ENCODE assay signal across 8 cellular contexts in the genomic region with DNA sequence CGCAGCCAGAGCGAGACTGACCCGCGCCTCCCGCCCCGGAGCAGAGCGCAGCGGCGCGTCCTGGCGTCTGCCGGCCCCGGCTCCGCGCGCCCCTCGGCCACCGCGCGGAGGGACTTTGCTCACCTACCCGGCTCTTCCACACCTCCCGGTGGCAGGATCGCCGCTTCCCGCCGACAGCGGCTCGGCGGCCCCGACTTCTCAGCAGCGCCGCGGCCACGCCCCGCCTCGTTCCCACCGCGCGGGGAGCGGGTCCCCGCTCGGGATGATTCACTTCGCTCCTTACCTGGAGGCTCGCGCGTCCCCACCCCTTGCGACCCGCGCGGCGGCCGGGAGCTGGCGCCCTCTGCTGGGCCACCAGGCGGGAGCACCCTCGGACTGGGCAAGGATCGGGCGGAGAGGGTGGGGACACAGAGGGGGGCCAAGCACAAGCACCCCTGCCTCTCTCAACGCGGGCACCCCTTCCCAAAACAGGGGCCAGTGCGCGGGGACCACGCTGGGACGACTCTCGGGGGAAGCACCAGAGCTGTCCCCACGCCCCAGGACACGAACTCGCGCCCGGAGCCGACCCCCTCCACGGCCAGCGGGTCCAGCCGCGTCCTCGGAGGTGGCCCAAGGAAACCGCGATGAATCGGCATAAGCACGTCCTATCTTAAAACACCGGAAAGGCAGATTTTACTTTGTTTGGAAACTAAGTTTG.
A peak's percentile ranks its signal among the peaks of the same experiment; 100 is the strongest.
DNase-seq lines count a peak whose midpoint lies in the region; ATAC-seq lines count a peak whose summit lies in the region.

No MANE protein-coding gene starts in this region.

- peak overlapping the region; percentile 98 for H2BK5ac ChIP-seq in mesenchymal stem cell (ENCODE audit: low read depth, low read length, poor library complexity, severe bottlenecking)

- H3K18ac ChIP-seq in mesenchymal stem cell (ENCODE audit: low read depth in 1 of 2, low read length in 2 of 2): peak overlapping the region; percentile 97 to 99

- POLR2A ChIA-PET in activated CD4-positive, alpha-beta memory T cell treated with anti-CD3 and anti-CD28 coated beads for 36 hours (lab: Charles Lee): interaction anchor here (1.2 kb wide), 1 partner anchor 77 kb away, joined by 5 read pairs; no protein-coding TSS in a partner anchor

- no peaks in the 10 kb centered on the region for H3K9me3 ChIP-seq in mesenchymal stem cell (ENCODE audit: control insufficient read depth, low read length)

- no peak overlapping the region for H2AK5ac ChIP-seq in mesenchymal stem cell (ENCODE audit: low read length, severe bottlenecking)

- under 1% methylated on average over 75 of the region's 80 CpGs for whole genome bisulfite sequencing in mesenchymal stem cell

- H3K23ac ChIP-seq in mesenchymal stem cell (ENCODE audit: low read length in 2 of 2): peak overlapping the region; percentile 54 to 85

- peaks cover 26% of the 10 kb centered on the region for H3K4me1 Mint-ChIP-seq in activated CD4-positive, alpha-beta memory T cell treated with anti-CD3 and anti-CD28 coated beads for 36 hours (ENCODE audit: low read depth)

- H3K4me3 Mint-ChIP-seq in activated CD4-positive, alpha-beta memory T cell treated with anti-CD3 and anti-CD28 coated beads for 36 hours: peak overlapping the region; percentile 73

- H4K8ac ChIP-seq in mesenchymal stem cell (ENCODE audit: low read length): peak overlapping the region; percentile 97

- H3K27ac ChIP-seq in mesenchymal stem cell (ENCODE audit: low read length, poor library complexity, severe bottlenecking): peak overlapping the region; percentile 76

- DNase-seq in AG08395 (ENCODE audit: low spot score): peak; percentile 80
- peak; percentile 54 for DNase-seq in NCI-H460 (ENCODE audit: extremely low read depth, low read depth)
- DNase-seq in activated CD4-positive, alpha-beta memory T cell treated with anti-CD3 and anti-CD28 coated beads for 36 hours: peak; percentile 90
- peak; percentile 91 for DNase-seq in ecto neural progenitor cell (ENCODE audit: low spot score)
- peak; percentile 74 for DNase-seq in mesenchymal stem cell
- DNase-seq in stimulated activated CD8-positive, alpha-beta memory T cell treated with anti-CD3 and anti-CD28 coated beads, Interleukin-12 subunit alpha, Interleukin-12 subunit beta, amount 100 ng/mL, for 4 hours (ENCODE audit: low read depth): peak; percentile 75

- peaks cover 11% of the 10 kb centered on the region for H3K4me1 ChIP-seq in mesenchymal stem cell (ENCODE audit: control insufficient read depth, insufficient read depth, low read depth, low read length)

- CTCF ChIA-PET in activated CD4-positive, alpha-beta memory T cell treated with anti-CD3 and anti-CD28 coated beads for 36 hours (lab: Charles Lee): interaction anchor here (0.6 to 1.9 kb wide), 16 partner anchors 9 to 263 kb away, joined by 3 to 9 read pairs (median 3); no protein-coding TSS in a partner anchor

- intact Hi-C loops in activated CD4-positive, alpha-beta memory T cell treated with anti-CD3 and anti-CD28 coated beads for 36 hours (cut with micrococcal nuclease): loop anchor here (1.0 to 10.0 kb wide), 5 partner anchors 47 to 221 kb away; no protein-coding TSS in a partner anchor

- no peaks in the 10 kb centered on the region for H3K36me3 ChIP-seq in mesenchymal stem cell (ENCODE audit: control insufficient read depth in 1 of 2, insufficient read depth in 2 of 2, low read depth in 1 of 2, low read length in 2 of 2)

- peak overlapping the region; percentile 98 for H4K91ac ChIP-seq in mesenchymal stem cell (ENCODE audit: low read length)

- peak overlapping the region; percentile 94 for H3K4me2 ChIP-seq in mesenchymal stem cell (ENCODE audit: low read length, poor library complexity, severe bottlenecking)

- H3K9me3 Mint-ChIP-seq in activated CD4-positive, alpha-beta memory T cell treated with anti-CD3 and anti-CD28 coated beads for 36 hours: no peaks in the 10 kb centered on the region

- H2AFZ ChIP-seq in mesenchymal stem cell (ENCODE audit: low read depth, low read length): peak overlapping the region; percentile 51

- ATAC-seq in GM18870 (IDR thresholded peaks at IDR 0.05; ENCODE audit: unreplicated experiment) (peak; percentile 44), HG03108 (IDR thresholded peaks at IDR 0.05; ENCODE audit: unreplicated experiment) (peak; percentile 67)

- H3K9ac ChIP-seq in mesenchymal stem cell (ENCODE audit: low read length): peak overlapping the region; percentile 88

- no peaks in the 10 kb centered on the region for H3K79me1 ChIP-seq in mesenchymal stem cell (replicated peaks; ENCODE audit: low read length, poor library complexity, severe bottlenecking)

- peaks cover 7% of the 10 kb centered on the region for H3K27me3 Mint-ChIP-seq in activated CD4-positive, alpha-beta memory T cell treated with anti-CD3 and anti-CD28 coated beads for 36 hours

- peak overlapping the region; percentile 100 for H2BK120ac ChIP-seq in mesenchymal stem cell (ENCODE audit: low read depth, low read length)

- peaks cover 1% of the 10 kb centered on the region for H3K36me3 Mint-ChIP-seq in activated CD4-positive, alpha-beta memory T cell treated with anti-CD3 and anti-CD28 coated beads for 36 hours

- peak overlapping the region; percentile 99 for H2BK15ac ChIP-seq in mesenchymal stem cell (ENCODE audit: low read depth, poor library complexity, severe bottlenecking)

- H3K14ac ChIP-seq in mesenchymal stem cell (ENCODE audit: low read length in 2 of 2): peak overlapping the region; percentile 77 to 94

- no peaks in the 10 kb centered on the region for H3K27me3 ChIP-seq in mesenchymal stem cell (ENCODE audit: control insufficient read depth in 1 of 2, insufficient read depth in 1 of 2, low read length in 2 of 2)

- H3K27ac Mint-ChIP-seq in activated CD4-positive, alpha-beta memory T cell treated with anti-CD3 and anti-CD28 coated beads for 36 hours: peak overlapping the region; percentile 59

- H3K4me3 ChIP-seq in mesenchymal stem cell (ENCODE audit: insufficient read depth in 1 of 2, low read depth in 1 of 2, low read length in 2 of 2): peak overlapping the region; percentile 93

- peak overlapping the region; percentile 69 to 85 for H2BK12ac ChIP-seq in mesenchymal stem cell (ENCODE audit: low read length in 2 of 2)

- H3K4ac ChIP-seq in mesenchymal stem cell (ENCODE audit: low read depth in 1 of 2, low read length in 2 of 2): peak overlapping the region; percentile 99

Comparison
In these comparisons a context has a peak if more than half of its experiments do, and no peak if none do; other contexts are left out.
1. Peak in every context shown above with its lines: DNase-seq, ATAC-seq, H3K4me3 ChIP-seq and H3K27ac ChIP-seq.